In the genomic region with DNA sequence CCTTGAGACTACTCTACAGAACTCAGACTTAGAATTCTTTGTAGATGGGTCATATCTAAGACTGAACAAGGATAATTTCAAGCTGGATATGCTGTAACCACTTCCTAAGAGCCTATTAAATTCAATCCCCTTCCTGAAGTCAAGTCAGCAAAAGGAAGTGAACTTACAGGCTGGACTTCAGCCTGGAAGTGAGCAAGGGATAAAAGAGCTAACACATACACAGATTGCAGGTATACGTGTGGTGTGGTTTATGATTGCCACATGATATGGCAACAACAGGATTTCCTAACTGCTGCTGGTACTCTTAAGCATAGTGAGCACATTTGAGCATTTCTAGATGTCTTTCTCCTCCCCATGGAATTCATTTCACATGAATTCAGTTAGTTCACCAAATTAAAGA, we compare ENCODE assay signal across 17 cellular contexts.
"Had no signal": no experiment of that assay in that cellular context is flagged by ENCODE, and none has a peak within 500 bp of the region (broad histone marks: within the 10 kb centered on the region; RNA-seq: fewer than 3 reads in every experiment).

No MANE protein-coding gene starts in this region.

- DNase-seq: activated B cell treated with CpG ODN at 0.5 μM for 24 hours; activated CD4-positive, alpha-beta T cell treated with anti-CD3 and anti-CD28 coated beads for 48 hours; activated CD8-positive, alpha-beta memory T cell treated with anti-CD3 and anti-CD28 coated beads, Interleukin-2, amount 50 U/mL, for 4 hours; activated CD8-positive, alpha-beta T cell treated with anti-CD3 and anti-CD28 coated beads, Interleukin-2, amount 10 ng/mL, durations not matched to agents 7 days and 5 days; activated gamma-delta T cell; activated T-cell treated with anti-CD3 and anti-CD28 coated beads, Interleukin-2, amount 50 U/mL, for 72 hours; amygdala; cerebellar nuclear complex; dermis blood vessel endothelial cell; effector memory CD8-positive, alpha-beta T cell; hypothalamus; psoas muscle; right lobe of liver; stimulated activated CD4-positive, alpha-beta T cell treated with anti-CD3 and anti-CD28 coated beads, Interleukin-1b, Interleukin-23, amount 100 ng/mL, for 48 hours had no signal

- H3K36me3 ChIP-seq: right lobe of liver, thoracic aorta had no signal

- H3K4me3 ChIP-seq: psoas muscle, right lobe of liver, thoracic aorta had no signal

- H3K27me3 ChIP-seq: right lobe of liver had no signal

- H3K9me3 ChIP-seq: right lobe of liver, thoracic aorta had no signal

- ATAC-seq: activated CD8-positive, alpha-beta T cell treated with anti-CD3 and anti-CD28 coated beads, Interleukin-2, amount 10 ng/mL, durations not matched to agents 7 days and 5 days; activated naive CD4-positive, alpha-beta T cell treated with anti-CD3 and anti-CD28 coated beads, Interleukin-2, amount 50 U/mL, for 72 hours; activated T-cell treated with anti-CD3 and anti-CD28 coated beads, Interleukin-2, amount 50 U/mL, for 72 hours; effector memory CD8-positive, alpha-beta T cell; psoas muscle; right lobe of liver had no signal

- H3K4me1 ChIP-seq: psoas muscle, right lobe of liver had no signal

- H3K27ac ChIP-seq: epithelial cell of prostate, psoas muscle, right lobe of liver, thoracic aorta had no signal
